ENCODE assay signal across 8 cellular contexts in genomic region chr17:40818733-40819527, GRCh38. TPM values are rescaled to one million over a fixed set of nuclear protein-coding genes. Genes with fewer than 3 reads are reported as not detected.
A peak's percentile ranks its signal among the peaks of the same experiment; 100 is the strongest.
DNase-seq lines count a peak whose midpoint lies in the region; ATAC-seq lines count a peak whose summit lies in the region.

No MANE protein-coding gene starts in this region.

- H3K27me3 ChIP-seq in CD8-positive, alpha-beta memory T cell (ENCODE audit: insufficient read depth, low read length, poor library complexity, severe bottlenecking) = no peaks in the 10 kb centered on the region
- H3K27me3 ChIP-seq in muscle layer of duodenum (ENCODE audit: low read depth, low read length) = no peaks in the 10 kb centered on the region

- H3K4me3 Mint-ChIP-seq in CD8-positive, alpha-beta memory T cell = peak overlapping the region; percentile 89 to 99 (median 92)
- peak overlapping the region; percentile 95 for H3K4me3 Mint-ChIP-seq in activated T-cell treated with anti-CD3 and anti-CD28 coated beads, Interleukin-2, amount 50 U/mL, for 24 hours

- H3K36me3 ChIP-seq in CD8-positive, alpha-beta memory T cell (ENCODE audit: insufficient read depth, low read length) = peaks cover 9% of the 10 kb centered on the region
- peaks cover 0 to 7% of the 10 kb centered on the region in 2 donors for H3K36me3 ChIP-seq in muscle layer of duodenum (ENCODE audit: control insufficient read depth in 1 of 2, insufficient read depth in 2 of 2, low read length in 2 of 2)

- peaks cover 19% of the 10 kb centered on the region for H3K4me1 ChIP-seq in CD8-positive, alpha-beta memory T cell (ENCODE audit: insufficient read depth, low read length)
- H3K4me1 ChIP-seq in muscle layer of duodenum (ENCODE audit: control insufficient read depth in 1 of 2, insufficient read depth in 2 of 2, low read length in 2 of 2) = peaks cover 0 to 18% of the 10 kb centered on the region in 2 donors

- POLR2A ChIA-PET in CD8-positive, alpha-beta memory T cell (lab: Charles Lee) = interaction anchor here (0.8 to 2.3 kb wide), 8 partner anchors 171 to 872 kb away, joined by 3 to 10 read pairs (median 4); partner anchors contain the start of genes KRTAP16-1 and SMARCE1

- H3K27ac ChIP-seq in CD8-positive, alpha-beta memory T cell (ENCODE audit: low read depth, low read length) = peak overlapping the region; percentile 71
- H3K27ac ChIP-seq in muscle layer of duodenum (ENCODE audit: low read length) = peak overlapping the region; percentile 74

- DNase-seq in CD8-positive, alpha-beta memory T cell = peak; percentile 78 to 86 (median 81)
- peak; percentile 43 for DNase-seq in HuH-7 (ENCODE audit: low spot score)
- DNase-seq in OCI-M1 (lab: John Stamatoyannopoulos, UW) = peak; percentile 89
- peak; percentile 92 for DNase-seq in activated T-cell treated with anti-CD3 and anti-CD28 coated beads, Interleukin-2, amount 50 U/mL, for 24 hours
- peak; percentile 69 for DNase-seq in stimulated activated CD8-positive, alpha-beta memory T cell treated with anti-CD3 and anti-CD28 coated beads, Interleukin-7, amount 100 ng/mL, for 24 hours (ENCODE audit: low read depth)

- peaks cover 21 to 29% (median 28%) of the 10 kb centered on the region in 3 donors for H3K4me1 Mint-ChIP-seq in CD8-positive, alpha-beta memory T cell
- peaks cover 29% of the 10 kb centered on the region for H3K4me1 Mint-ChIP-seq in activated T-cell treated with anti-CD3 and anti-CD28 coated beads, Interleukin-2, amount 50 U/mL, for 24 hours (ENCODE audit: low read depth)

- H3K9me3 Mint-ChIP-seq in CD8-positive, alpha-beta memory T cell = peaks cover 0 to 6% (median 0%) of the 10 kb centered on the region in 5 donors
- no peaks in the 10 kb centered on the region for H3K9me3 Mint-ChIP-seq in activated T-cell treated with anti-CD3 and anti-CD28 coated beads, Interleukin-2, amount 50 U/mL, for 24 hours

- CTCF ChIA-PET in CD8-positive, alpha-beta memory T cell (lab: Charles Lee) = interaction anchor here (0.9 to 1.4 kb wide), 4 partner anchors 829 to 877 kb away, joined by 4 to 9 read pairs (median 6); no protein-coding TSS in a partner anchor

- ATAC-seq in GM21390 (IDR thresholded peaks at IDR 0.05; ENCODE audit: unreplicated experiment) (peak; percentile 80), esophagus mucosa (peak; percentile 84)

- peak overlapping the region; percentile 90 to 98 (median 94) for H3K27ac Mint-ChIP-seq in CD8-positive, alpha-beta memory T cell
- H3K27ac Mint-ChIP-seq in activated T-cell treated with anti-CD3 and anti-CD28 coated beads, Interleukin-2, amount 50 U/mL, for 24 hours = peak overlapping the region; percentile 96

- H3K4me3 ChIP-seq in CD8-positive, alpha-beta memory T cell (ENCODE audit: low read length) = peak overlapping the region; percentile 83
- H3K4me3 ChIP-seq in muscle layer of duodenum (ENCODE audit: low read depth in 1 of 2, low read length in 2 of 2) = peak overlapping the region; percentile 80 to 87

- peaks cover 14 to 40% (median 22%) of the 10 kb centered on the region in 3 donors for H3K36me3 Mint-ChIP-seq in CD8-positive, alpha-beta memory T cell
- peaks cover 38% of the 10 kb centered on the region for H3K36me3 Mint-ChIP-seq in activated T-cell treated with anti-CD3 and anti-CD28 coated beads, Interleukin-2, amount 50 U/mL, for 24 hours (ENCODE audit: low read depth)

- peaks cover 4 to 22% of the 10 kb centered on the region in 2 donors for H3K27me3 Mint-ChIP-seq in CD8-positive, alpha-beta memory T cell
- H3K27me3 Mint-ChIP-seq in activated T-cell treated with anti-CD3 and anti-CD28 coated beads, Interleukin-2, amount 50 U/mL, for 24 hours = peaks cover 14% of the 10 kb centered on the region

- H3K9me3 ChIP-seq in CD8-positive, alpha-beta memory T cell (ENCODE audit: low read length) = no peaks in the 10 kb centered on the region
- no peaks in the 10 kb centered on the region for H3K9me3 ChIP-seq in muscle layer of duodenum (ENCODE audit: control insufficient read depth in 1 of 2, low read length in 2 of 2)

RNA-seq across cellular contexts. Expression of gene KRT10, which starts 3.5 kb away (rescaled TPM):
- total RNA-seq in CD8-positive, alpha-beta memory T cell = 10 to 100 TPM; 57.5 to 61.9 TPM
- polyA plus RNA-seq in CD8-positive, alpha-beta memory T cell = 218 TPM
- 50.3 TPM for total RNA-seq in esophagus mucosa

RNA-seq across cellular contexts. Expression of gene KRT28, which starts 19.2 kb away (rescaled TPM):
- not detected for total RNA-seq in CD8-positive, alpha-beta memory T cell
- not detected for polyA plus RNA-seq in CD8-positive, alpha-beta memory T cell
- total RNA-seq in esophagus mucosa = not detected

RNA-seq across cellular contexts. Expression of gene KRT27, which starts 36.6 kb away (rescaled TPM):
- total RNA-seq in CD8-positive, alpha-beta memory T cell = not detected
- not detected for polyA plus RNA-seq in CD8-positive, alpha-beta memory T cell
- not detected for total RNA-seq in esophagus mucosa

RNA-seq across cellular contexts. Expression of gene KRT26, which starts 46.9 kb away (rescaled TPM):
- not detected for total RNA-seq in CD8-positive, alpha-beta memory T cell
- polyA plus RNA-seq in CD8-positive, alpha-beta memory T cell = not detected
- not detected for total RNA-seq in esophagus mucosa

RNA-seq across cellular contexts. Expression of gene KRT12, which starts 48.1 kb away (rescaled TPM):
- total RNA-seq in CD8-positive, alpha-beta memory T cell = not detected
- polyA plus RNA-seq in CD8-positive, alpha-beta memory T cell = not detected
- total RNA-seq in esophagus mucosa = not detected

Comparison
In these comparisons a context has a peak if more than half of its experiments do, and no peak if none do; other contexts are left out.
1. Peak in every context shown above with its lines: DNase-seq, ATAC-seq, H3K4me3 ChIP-seq and H3K27ac ChIP-seq.